ENCODE assay signal across 10 cellular contexts in genomic region chr10:80537705-80538480, GRCh38.
DNase-seq lines count a peak whose midpoint lies in the region; ATAC-seq lines count a peak whose summit lies in the region.
"Had no signal": no experiment of that assay in that cellular context is flagged by ENCODE, and none has a peak within 500 bp of the region (broad histone marks: within the 10 kb centered on the region; RNA-seq: fewer than 3 reads in every experiment).

TSS of gene SH2D4B (plus strand) at chr10:80537902. CDS start at chr10:80538332, 430 bp downstream.

- DNase-seq in activated naive CD4-positive, alpha-beta T cell treated with anti-CD3 and anti-CD28 coated beads, Interleukin-2, amount 50 U/mL, for 16 hours, result no peak
- peak; percentile 14 to 16 for DNase-seq in activated T-cell treated with anti-CD3 and anti-CD28 coated beads, Interleukin-2, amount 50 U/mL, for 48 hours
- DNase-seq in left kidney (ENCODE audit: low read depth, low spot score), result peak; percentile 61
- DNase-seq in stimulated activated naive CD8-positive, alpha-beta T cell treated with anti-CD3 and anti-CD28 coated beads, Interleukin-15, amount 100 ng/mL, for 72 hours, result no peak
- DNase-seq in stimulated activated naive CD4-positive, alpha-beta T cell (lab: John Stamatoyannopoulos, UW), result no peak
- DNase-seq: KBM-7, NCI-H2081 treated with DMSO at 0.1 percent for 48 hours had no signal

- no peaks in the 10 kb centered on the region for H3K27me3 Mint-ChIP-seq in activated naive CD4-positive, alpha-beta T cell treated with anti-CD3 and anti-CD28 coated beads, Interleukin-2, amount 50 U/mL, for 24 hours
- no peaks in the 10 kb centered on the region for H3K27me3 Mint-ChIP-seq in stimulated activated naive CD8-positive, alpha-beta T cell treated with anti-CD3 and anti-CD28 coated beads, Interleukin-15, amount 100 ng/mL, for 72 hours

- H3K36me3 Mint-ChIP-seq in activated naive CD4-positive, alpha-beta T cell treated with anti-CD3 and anti-CD28 coated beads, Interleukin-2, amount 50 U/mL, for 24 hours, result no peaks in the 10 kb centered on the region

- no peaks in the 10 kb centered on the region for H3K9me3 Mint-ChIP-seq in activated naive CD4-positive, alpha-beta T cell treated with anti-CD3 and anti-CD28 coated beads, Interleukin-2, amount 50 U/mL, for 24 hours
- H3K9me3 Mint-ChIP-seq in stimulated activated naive CD8-positive, alpha-beta T cell treated with anti-CD3 and anti-CD28 coated beads, Interleukin-15, amount 100 ng/mL, for 72 hours, result no peaks in the 10 kb centered on the region

- no peak for ATAC-seq in stimulated activated naive CD8-positive, alpha-beta T cell treated with anti-CD3 and anti-CD28 coated beads, Interleukin-15, amount 100 ng/mL, for 72 hours
- no peak for ATAC-seq in HG03342 (IDR thresholded peaks at IDR 0.05; ENCODE audit: unreplicated experiment)
- no peak for ATAC-seq in HG03175 (IDR thresholded peaks at IDR 0.05; ENCODE audit: unreplicated experiment)

- peaks cover 14% of the 10 kb centered on the region for H3K4me1 Mint-ChIP-seq in activated naive CD4-positive, alpha-beta T cell treated with anti-CD3 and anti-CD28 coated beads, Interleukin-2, amount 50 U/mL, for 24 hours
- peaks cover 50% of the 10 kb centered on the region for H3K4me1 Mint-ChIP-seq in stimulated activated naive CD8-positive, alpha-beta T cell treated with anti-CD3 and anti-CD28 coated beads, Interleukin-15, amount 100 ng/mL, for 72 hours

- peak within 1 kb of the TSS; percentile 93 for H3K27ac Mint-ChIP-seq in activated naive CD4-positive, alpha-beta T cell treated with anti-CD3 and anti-CD28 coated beads, Interleukin-2, amount 50 U/mL, for 24 hours
- H3K27ac Mint-ChIP-seq in stimulated activated naive CD8-positive, alpha-beta T cell treated with anti-CD3 and anti-CD28 coated beads, Interleukin-15, amount 100 ng/mL, for 72 hours, result peak within 1 kb of the TSS in 1 of 2 donors; percentile 99

- peak within 1 kb of the TSS; percentile 63 for H3K4me3 Mint-ChIP-seq in activated naive CD4-positive, alpha-beta T cell treated with anti-CD3 and anti-CD28 coated beads, Interleukin-2, amount 50 U/mL, for 24 hours
- peak within 1 kb of the TSS; percentile 96 to 97 for H3K4me3 Mint-ChIP-seq in stimulated activated naive CD8-positive, alpha-beta T cell treated with anti-CD3 and anti-CD28 coated beads, Interleukin-15, amount 100 ng/mL, for 72 hours

Comparison
In these comparisons a context has a peak if more than half of its experiments do, and no peak if none do; other contexts are left out.
1. DNase-seq: peak in activated T-cell treated with anti-CD3 and anti-CD28 coated beads, Interleukin-2, amount 50 U/mL, for 48 hours (2 of 2) and left kidney (single experiment); none in activated naive CD4-positive, alpha-beta T cell treated with anti-CD3 and anti-CD28 coated beads, Interleukin-2, amount 50 U/mL, for 16 hours (single experiment), stimulated activated naive CD8-positive, alpha-beta T cell treated with anti-CD3 and anti-CD28 coated beads, Interleukin-15, amount 100 ng/mL, for 72 hours (0 of 2) and stimulated activated naive CD4-positive, alpha-beta T cell (0 of 6).